27 cellular contexts compared by ENCODE assay signal in the genomic region with DNA sequence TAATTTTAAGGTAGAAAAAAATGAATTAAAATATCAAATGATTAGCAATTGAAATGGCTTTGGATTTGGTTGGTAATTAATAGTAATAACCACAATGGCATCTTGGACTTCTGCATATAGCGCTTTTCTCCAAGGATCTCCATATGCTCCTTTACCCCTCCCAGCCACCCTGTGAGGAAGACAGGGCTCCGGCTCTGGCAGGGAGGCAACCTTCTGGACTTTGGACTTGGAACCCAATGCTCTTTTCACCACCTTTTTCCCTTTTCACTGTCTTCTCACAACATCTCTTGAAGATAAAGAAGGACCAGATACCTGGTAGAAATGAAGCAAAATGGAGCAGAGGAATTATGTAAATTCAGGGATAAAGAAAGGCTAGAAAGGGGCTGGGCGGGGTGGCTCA.
"Had no signal": no experiment of that assay in that cellular context is flagged by ENCODE, and none has a peak within 500 bp of the region (broad histone marks: within the 10 kb centered on the region; RNA-seq: fewer than 3 reads in every experiment).

No MANE protein-coding gene starts in this region.

- DNase-seq: islet precursor cell; left lung; mesendoderm; naive thymus-derived CD4-positive, alpha-beta T cell; nucleus accumbens; pancreas; posterior cingulate gyrus; retina; right cardiac atrium; spleen; stimulated activated CD4-positive, alpha-beta T cell treated with anti-CD3 and anti-CD28 coated beads, Interleukin-4, amount 100 ng/mL, for 24 hours; stimulated activated naive CD4-positive, alpha-beta T cell; stomach; testis; thyroid gland; transverse colon; upper lobe of left lung had no signal

- H3K79me2 ChIP-seq: hepatocyte had no signal

- H3K27me3 ChIP-seq: hepatocyte, left lung, pancreas, spleen, stomach, testis, thyroid gland, transverse colon, upper lobe of left lung, vagina had no signal

- H3K4me2 ChIP-seq: hepatocyte had no signal

- H3K27ac Mint-ChIP-seq: mesothelial cell of epicardium; stimulated activated effector memory CD8-positive, alpha-beta T cell treated with anti-CD3 and anti-CD28 coated beads, Interleukin-12 subunit alpha, Interleukin-12 subunit beta, amount 100 ng/mL, for 72 hours had no signal

- H3K27me3 Mint-ChIP-seq: naive thymus-derived CD4-positive, alpha-beta T cell had no signal

- H3K4me3 Mint-ChIP-seq: mesothelial cell of epicardium; nephron; neural crest cell; stimulated activated effector memory CD8-positive, alpha-beta T cell treated with anti-CD3 and anti-CD28 coated beads, Interleukin-12 subunit alpha, Interleukin-12 subunit beta, amount 100 ng/mL, for 72 hours had no signal

- H2AFZ ChIP-seq: hepatocyte had no signal

- ATAC-seq: left lung; naive thymus-derived CD4-positive, alpha-beta T cell; pancreas; right cardiac atrium; sciatic nerve; stimulated activated effector memory CD8-positive, alpha-beta T cell treated with anti-CD3 and anti-CD28 coated beads, Interleukin-12 subunit alpha, Interleukin-12 subunit beta, amount 100 ng/mL, for 72 hours had no signal

- H3K36me3 ChIP-seq: left lung, pancreas, prostate gland, spleen, stomach, thyroid gland, transverse colon, upper lobe of left lung, vagina had no signal

- H3K9me3 ChIP-seq: left lung, pancreas, prostate gland, spleen, stomach, testis, thyroid gland, transverse colon, upper lobe of left lung, vagina had no signal

- H3K27ac ChIP-seq: hepatocyte, left lung, pancreas, prostate gland, skin epidermis, spleen, stomach, testis, thyroid gland, transverse colon, upper lobe of left lung, vagina had no signal

- H3K4me3 ChIP-seq: hepatocyte, left lung, lung, pancreas, prostate gland, skin epidermis, spleen, stomach, testis, thyroid gland, transverse colon, upper lobe of left lung, vagina had no signal

- H3K4me1 ChIP-seq: pancreas, prostate gland had no signal

- H3K4me1 Mint-ChIP-seq: stimulated activated effector memory CD8-positive, alpha-beta T cell treated with anti-CD3 and anti-CD28 coated beads, Interleukin-12 subunit alpha, Interleukin-12 subunit beta, amount 100 ng/mL, for 72 hours had no signal

- H3K9me3 Mint-ChIP-seq: naive thymus-derived CD4-positive, alpha-beta T cell; nephron; neural crest cell; stimulated activated effector memory CD8-positive, alpha-beta T cell treated with anti-CD3 and anti-CD28 coated beads, Interleukin-12 subunit alpha, Interleukin-12 subunit beta, amount 100 ng/mL, for 72 hours had no signal

- FAIRE-seq: pancreas had no signal

- H3K36me3 Mint-ChIP-seq: mesothelial cell of epicardium; stimulated activated effector memory CD8-positive, alpha-beta T cell treated with anti-CD3 and anti-CD28 coated beads, Interleukin-12 subunit alpha, Interleukin-12 subunit beta, amount 100 ng/mL, for 72 hours had no signal
